ENCODE assay signal across 8 cellular contexts in the genomic region with DNA sequence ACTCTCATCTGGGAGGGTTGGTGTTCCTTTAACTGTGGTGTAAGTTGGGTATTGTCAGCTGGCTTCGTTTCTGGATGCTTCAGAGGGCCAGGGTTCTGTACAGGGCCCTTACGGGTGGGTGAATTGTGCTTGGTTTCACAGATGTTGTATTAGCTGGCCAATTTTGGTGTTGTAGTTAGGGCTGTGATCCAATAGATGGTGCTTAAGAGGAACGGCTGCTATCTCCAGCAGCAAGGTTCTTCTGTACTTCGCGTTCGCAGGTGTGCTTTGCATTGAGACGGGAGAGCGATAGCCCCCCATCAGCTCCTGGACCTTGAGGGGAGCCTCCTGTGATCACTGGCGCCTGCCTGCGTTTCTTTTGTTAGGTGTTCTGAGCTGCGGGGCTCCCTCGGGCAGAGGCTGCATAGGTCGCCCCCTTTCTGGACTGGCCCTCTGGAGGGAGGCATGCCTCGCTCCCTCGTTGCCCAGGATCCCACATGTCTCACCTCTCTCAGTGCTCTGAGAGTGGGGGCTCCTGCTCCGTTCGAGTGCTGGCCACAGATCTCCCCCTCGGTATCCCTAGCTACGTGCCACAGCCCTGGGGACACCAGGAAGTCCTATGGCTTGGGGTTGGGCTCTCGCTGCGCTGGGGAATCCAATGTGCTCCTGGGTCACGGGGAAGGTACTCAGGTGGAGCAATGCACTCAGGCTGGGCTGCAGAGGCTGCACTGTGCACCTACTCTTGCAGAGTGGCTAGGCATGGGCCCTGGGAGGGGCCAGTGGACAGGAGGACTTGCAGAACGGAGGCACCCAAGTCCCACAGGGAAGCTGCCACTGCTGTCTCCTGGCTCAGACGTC. TPM values are rescaled to one million over a fixed set of nuclear protein-coding genes. Genes with fewer than 3 reads are reported as not detected.
DNase-seq lines count a peak whose midpoint lies in the region; TF ChIP-seq lines count a peak whose summit lies in the region.

No MANE protein-coding gene starts in this region.

- H3K4me1 Mint-ChIP-seq in activated CD4-positive, alpha-beta T cell treated with anti-CD3 and anti-CD28 coated beads, Interleukin-2, amount 10 ng/mL, durations not matched to agents 24 days and 14 days, result peaks cover 30% of the 10 kb centered on the region
- peaks cover 30% of the 10 kb centered on the region for H3K4me1 Mint-ChIP-seq in neural crest cell

- H3K9me3 Mint-ChIP-seq in activated CD4-positive, alpha-beta T cell treated with anti-CD3 and anti-CD28 coated beads, Interleukin-2, amount 10 ng/mL, durations not matched to agents 24 days and 14 days, result no peaks in the 10 kb centered on the region
- H3K9me3 Mint-ChIP-seq in neural crest cell, result no peaks in the 10 kb centered on the region

- no peaks in the 10 kb centered on the region for H3K9me3 ChIP-seq in HEK293 (ENCODE audit: control insufficient read depth, insufficient read depth, low read depth, low read length)

- peak overlapping the region; percentile 91 for H3K27ac Mint-ChIP-seq in activated CD4-positive, alpha-beta T cell treated with anti-CD3 and anti-CD28 coated beads, Interleukin-2, amount 10 ng/mL, durations not matched to agents 24 days and 14 days
- H3K27ac Mint-ChIP-seq in neural crest cell (ENCODE audit: unreplicated experiment), result peak overlapping the region; percentile 96

- CTCF ChIA-PET in HEK293 (lab: Yijun Ruan, JAX), result interaction anchor here (0.6 kb wide), 1 partner anchor 113 kb away, joined by 4 read pairs; no protein-coding TSS in a partner anchor

- peak; percentile 20 for DNase-seq in activated CD8-positive, alpha-beta memory T cell treated with anti-CD3 and anti-CD28 coated beads, Interleukin-2, amount 50 U/mL, for 1 hour (ENCODE audit: extremely low read depth)
- no peak for DNase-seq in activated CD8-positive, alpha-beta memory T cell treated with anti-CD3 and anti-CD28 coated beads for 24 hours
- DNase-seq in NB4 (ENCODE audit: low read depth) (peak; percentile 86), fibroblast of peridontal ligament (ENCODE audit: extremely low read depth) (peak; percentile 26), neural crest cell (ENCODE audit: low read depth, low spot score) (no peak), cerebellum (ENCODE audit: low spot score) (no peak)
- DNase-seq in activated CD4-positive, alpha-beta T cell treated with anti-CD3 and anti-CD28 coated beads, Interleukin-2, amount 10 ng/mL, durations not matched to agents 24 days and 14 days, result no peak

- peaks cover 18% of the 10 kb centered on the region for H3K27me3 Mint-ChIP-seq in activated CD4-positive, alpha-beta T cell treated with anti-CD3 and anti-CD28 coated beads, Interleukin-2, amount 10 ng/mL, durations not matched to agents 24 days and 14 days
- H3K27me3 Mint-ChIP-seq in neural crest cell (ENCODE audit: low read depth), result peaks cover 58% of the 10 kb centered on the region

- no peak for TF ChIP-seq CTCF in HEK293 (tag by site-specific recombination; IDR thresholded peaks at IDR 0.05)
- peak; percentile 11 for TF ChIP-seq CTCF in NB4 (IDR thresholded peaks at IDR 0.05; ENCODE audit: low read depth, low read length)
- no peak for TF ChIP-seq CTCF in neural crest cell (conservative IDR thresholded peaks at IDR 0.05)

- POLR2A ChIA-PET in HEK293 (lab: Yijun Ruan, JAX), result no interaction called here

- no peaks in the 10 kb centered on the region for H3K36me3 ChIP-seq in HEK293 (ENCODE audit: control insufficient read depth in 2 of 2, insufficient read depth in 1 of 2, low read length in 2 of 2)

- intact Hi-C loops in activated CD4-positive, alpha-beta T cell treated with anti-CD3 and anti-CD28 coated beads, Interleukin-2, amount 10 ng/mL, durations not matched to agents 24 days and 14 days (cut with micrococcal nuclease), result no loop called here

- peak overlapping the region; percentile 25 for H3K4me3 ChIP-seq in HEK293 (ENCODE audit: low read depth, low read length)
- H3K4me3 ChIP-seq in NB4 (ENCODE audit: low read depth, low read length), result peak overlapping the region; percentile 57

- TF ChIP-seq POLR2A in NB4 (IDR thresholded peaks at IDR 0.05; ENCODE audit: extremely low read depth, insufficient read length), result peak; percentile 15

- peak overlapping the region; percentile 42; the same call in 1 of the 2 replicates for H3K27ac ChIP-seq in HEK293 (ENCODE audit: extremely low read depth, low read depth, low read length)

- no peaks in the 10 kb centered on the region for H3K36me3 Mint-ChIP-seq in activated CD4-positive, alpha-beta T cell treated with anti-CD3 and anti-CD28 coated beads, Interleukin-2, amount 10 ng/mL, durations not matched to agents 24 days and 14 days (ENCODE audit: low read depth)
- no peaks in the 10 kb centered on the region for H3K36me3 Mint-ChIP-seq in neural crest cell (ENCODE audit: low read depth)

- H3K4me1 ChIP-seq in HEK293 (ENCODE audit: control insufficient read depth, insufficient read depth, low read length), result no peaks in the 10 kb centered on the region

- H3K4me3 Mint-ChIP-seq in activated CD4-positive, alpha-beta T cell treated with anti-CD3 and anti-CD28 coated beads, Interleukin-2, amount 10 ng/mL, durations not matched to agents 24 days and 14 days, result peak overlapping the region; percentile 82
- peak overlapping the region; percentile 86 for H3K4me3 Mint-ChIP-seq in neural crest cell

TF ChIP-seq in HEK293, 187 proteins besides CTCF, POLR2A, EP300 and RAD21 (continues in another document):
- TF ChIP-seq GLIS2 (tag by site-specific recombination; IDR thresholded peaks at IDR 0.05) (no peak), ZNF514 (tag by site-specific recombination; IDR thresholded peaks at IDR 0.05) (no peak), RBAK (tag by site-specific recombination; IDR thresholded peaks at IDR 0.05) (no peak), ZNF114 (tag by site-specific recombination; IDR thresholded peaks at IDR 0.05) (no peak), MEIS1 (CRISPR knock-in tag; IDR thresholded peaks at IDR 0.05; ENCODE audit: borderline replicate concordance) (no peak), ZBTB20 (tag by site-specific recombination; IDR thresholded peaks at IDR 0.05) (peak; percentile 70; the same call in 1 of the 2 replicates), ZNF174 (tag by site-specific recombination; IDR thresholded peaks at IDR 0.05) (no peak), WT1 (tag by site-specific recombination; IDR thresholded peaks at IDR 0.05) (no peak), PRDM10 (tag by site-specific recombination; IDR thresholded peaks at IDR 0.05) (0 out of 2 replicates have a peak, but pooled peaks have one; percentile 7), ZNF626 (tag by site-specific recombination; IDR thresholded peaks at IDR 0.05) (no peak)
- TF ChIP-seq, protein P1, sequence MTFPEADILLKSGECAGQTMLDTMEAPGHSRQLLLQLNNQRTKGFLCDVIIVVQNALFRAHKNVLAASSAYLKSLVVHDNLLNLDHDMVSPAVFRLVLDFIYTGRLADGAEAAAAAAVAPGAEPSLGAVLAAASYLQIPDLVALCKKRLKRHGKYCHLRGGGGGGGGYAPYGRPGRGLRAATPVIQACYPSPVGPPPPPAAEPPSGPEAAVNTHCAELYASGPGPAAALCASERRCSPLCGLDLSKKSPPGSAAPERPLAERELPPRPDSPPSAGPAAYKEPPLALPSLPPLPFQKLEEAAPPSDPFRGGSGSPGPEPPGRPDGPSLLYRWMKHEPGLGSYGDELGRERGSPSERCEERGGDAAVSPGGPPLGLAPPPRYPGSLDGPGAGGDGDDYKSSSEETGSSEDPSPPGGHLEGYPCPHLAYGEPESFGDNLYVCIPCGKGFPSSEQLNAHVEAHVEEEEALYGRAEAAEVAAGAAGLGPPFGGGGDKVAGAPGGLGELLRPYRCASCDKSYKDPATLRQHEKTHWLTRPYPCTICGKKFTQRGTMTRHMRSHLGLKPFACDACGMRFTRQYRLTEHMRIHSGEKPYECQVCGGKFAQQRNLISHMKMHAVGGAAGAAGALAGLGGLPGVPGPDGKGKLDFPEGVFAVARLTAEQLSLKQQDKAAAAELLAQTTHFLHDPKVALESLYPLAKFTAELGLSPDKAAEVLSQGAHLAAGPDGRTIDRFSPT (tag by site-specific recombination; IDR thresholded peaks at IDR 0.05), result no peak

RNA-seq across cellular contexts. Expression of gene PRDM7, which starts 0.8 kb away (rescaled TPM):
- not detected in 2 replicates for total RNA-seq in activated CD4-positive, alpha-beta T cell treated with anti-CD3 and anti-CD28 coated beads, Interleukin-2, amount 10 ng/mL, durations not matched to agents 24 days and 14 days
- total RNA-seq in neural crest cell (not detected in 2 replicates), cerebellum (not detected)

RNA-seq across cellular contexts. Expression of gene DBNDD1, which starts 58.7 kb away (rescaled TPM):
- total RNA-seq in activated CD4-positive, alpha-beta T cell treated with anti-CD3 and anti-CD28 coated beads, Interleukin-2, amount 10 ng/mL, durations not matched to agents 24 days and 14 days, result 0.38 TPM in 1 of 2 replicates, not detected in the other
- total RNA-seq in neural crest cell, result 4.9 and 5.6 TPM in 2 replicates
- 12.6 TPM for total RNA-seq in cerebellum

Comparison
In these comparisons a context has a peak if more than half of its experiments do, and no peak if none do; other contexts are left out.
1. DNase-seq: peak in activated CD8-positive, alpha-beta memory T cell treated with anti-CD3 and anti-CD28 coated beads, Interleukin-2, amount 50 U/mL, for 1 hour (single experiment), NB4 (single experiment) and fibroblast of peridontal ligament (single experiment); none in activated CD8-positive, alpha-beta memory T cell treated with anti-CD3 and anti-CD28 coated beads for 24 hours (single experiment), activated CD4-positive, alpha-beta T cell treated with anti-CD3 and anti-CD28 coated beads, Interleukin-2, amount 10 ng/mL, durations not matched to agents 24 days and 14 days (single experiment), neural crest cell (single experiment) and cerebellum (single experiment).